2 cellular contexts compared by ENCODE assay signal in the genomic region with DNA sequence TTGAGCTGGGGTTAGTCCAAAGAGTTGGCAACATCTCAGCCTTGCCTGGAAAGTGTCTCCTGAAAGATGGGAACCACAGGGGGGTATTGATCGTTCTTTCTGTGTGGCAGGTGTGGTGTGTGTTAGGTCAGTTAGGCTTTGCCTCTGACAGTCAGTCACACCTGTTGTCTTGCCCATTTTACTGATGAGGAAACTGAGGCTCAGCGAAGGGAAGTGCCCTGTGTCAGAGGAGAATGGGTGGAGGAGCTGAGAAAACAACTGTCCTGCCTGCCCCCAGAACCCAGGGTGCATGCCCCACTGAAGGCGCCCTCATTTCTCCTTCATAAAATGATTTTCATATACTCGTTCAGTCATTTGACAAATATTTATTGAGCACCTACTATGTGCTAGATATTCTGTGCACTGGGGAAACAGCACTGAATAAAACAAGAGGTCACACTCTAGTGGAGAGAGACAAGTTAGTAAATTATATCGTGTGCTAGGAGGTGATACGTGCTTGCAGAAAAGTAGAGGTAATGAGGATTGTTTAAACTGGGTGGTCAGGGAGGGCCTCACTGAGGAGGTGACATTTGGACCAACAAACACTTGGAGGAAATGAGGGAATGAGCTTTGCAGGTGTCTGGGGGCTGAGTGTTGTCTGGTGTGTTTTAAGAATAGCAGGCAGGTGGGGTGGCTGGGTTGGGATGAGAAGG.
TF ChIP-seq lines count a peak whose summit lies in the region.

No MANE protein-coding gene starts in this region.

TF ChIP-seq in HCT116, 20 proteins besides CTCF, POLR2A, EP300 and RAD21:
- no peak for TF ChIP-seq SRF (IDR thresholded peaks at IDR 0.05; ENCODE audit: low read depth)
- TF ChIP-seq SIN3A (IDR thresholded peaks at IDR 0.05; ENCODE audit: low read depth), result no peak
- TF ChIP-seq CEBPB (IDR thresholded peaks at IDR 0.05; ENCODE audit: low read depth), result no peak
- TF ChIP-seq YY1 (IDR thresholded peaks at IDR 0.05; ENCODE audit: extremely low read depth, insufficient replicate concordance, low read depth, low read length), result no peak
- no peak for TF ChIP-seq EGR1 (IDR thresholded peaks at IDR 0.05; ENCODE audit: low read depth)
- no peak for TF ChIP-seq ZFX (IDR thresholded peaks at IDR 0.05)
- TF ChIP-seq CBX3 (IDR thresholded peaks at IDR 0.05; ENCODE audit: low read depth), result no peak
- TF ChIP-seq, protein P1, sequence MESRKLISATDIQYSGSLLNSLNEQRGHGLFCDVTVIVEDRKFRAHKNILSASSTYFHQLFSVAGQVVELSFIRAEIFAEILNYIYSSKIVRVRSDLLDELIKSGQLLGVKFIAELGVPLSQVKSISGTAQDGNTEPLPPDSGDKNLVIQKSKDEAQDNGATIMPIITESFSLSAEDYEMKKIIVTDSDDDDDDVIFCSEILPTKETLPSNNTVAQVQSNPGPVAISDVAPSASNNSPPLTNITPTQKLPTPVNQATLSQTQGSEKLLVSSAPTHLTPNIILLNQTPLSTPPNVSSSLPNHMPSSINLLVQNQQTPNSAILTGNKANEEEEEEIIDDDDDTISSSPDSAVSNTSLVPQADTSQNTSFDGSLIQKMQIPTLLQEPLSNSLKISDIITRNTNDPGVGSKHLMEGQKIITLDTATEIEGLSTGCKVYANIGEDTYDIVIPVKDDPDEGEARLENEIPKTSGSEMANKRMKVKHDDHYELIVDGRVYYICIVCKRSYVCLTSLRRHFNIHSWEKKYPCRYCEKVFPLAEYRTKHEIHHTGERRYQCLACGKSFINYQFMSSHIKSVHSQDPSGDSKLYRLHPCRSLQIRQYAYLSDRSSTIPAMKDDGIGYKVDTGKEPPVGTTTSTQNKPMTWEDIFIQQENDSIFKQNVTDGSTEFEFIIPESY (IDR thresholded peaks at IDR 0.05; ENCODE audit: extremely low read depth, insufficient replicate concordance, low read length), result no peak
- TF ChIP-seq FOSL1 (IDR thresholded peaks at IDR 0.05; ENCODE audit: low read depth), result no peak
- no peak for TF ChIP-seq ATF3 (IDR thresholded peaks at IDR 0.05)
- no peak for TF ChIP-seq JUND (IDR thresholded peaks at IDR 0.05)
- TF ChIP-seq EZH2 (IDR thresholded peaks at IDR 0.05), result no peak
- TF ChIP-seq ZNF274 (IDR thresholded peaks at IDR 0.05; ENCODE audit: low read depth, low read length), result no peak
- TF ChIP-seq MAX (IDR thresholded peaks at IDR 0.05), result no peak
- TF ChIP-seq, protein P2, sequence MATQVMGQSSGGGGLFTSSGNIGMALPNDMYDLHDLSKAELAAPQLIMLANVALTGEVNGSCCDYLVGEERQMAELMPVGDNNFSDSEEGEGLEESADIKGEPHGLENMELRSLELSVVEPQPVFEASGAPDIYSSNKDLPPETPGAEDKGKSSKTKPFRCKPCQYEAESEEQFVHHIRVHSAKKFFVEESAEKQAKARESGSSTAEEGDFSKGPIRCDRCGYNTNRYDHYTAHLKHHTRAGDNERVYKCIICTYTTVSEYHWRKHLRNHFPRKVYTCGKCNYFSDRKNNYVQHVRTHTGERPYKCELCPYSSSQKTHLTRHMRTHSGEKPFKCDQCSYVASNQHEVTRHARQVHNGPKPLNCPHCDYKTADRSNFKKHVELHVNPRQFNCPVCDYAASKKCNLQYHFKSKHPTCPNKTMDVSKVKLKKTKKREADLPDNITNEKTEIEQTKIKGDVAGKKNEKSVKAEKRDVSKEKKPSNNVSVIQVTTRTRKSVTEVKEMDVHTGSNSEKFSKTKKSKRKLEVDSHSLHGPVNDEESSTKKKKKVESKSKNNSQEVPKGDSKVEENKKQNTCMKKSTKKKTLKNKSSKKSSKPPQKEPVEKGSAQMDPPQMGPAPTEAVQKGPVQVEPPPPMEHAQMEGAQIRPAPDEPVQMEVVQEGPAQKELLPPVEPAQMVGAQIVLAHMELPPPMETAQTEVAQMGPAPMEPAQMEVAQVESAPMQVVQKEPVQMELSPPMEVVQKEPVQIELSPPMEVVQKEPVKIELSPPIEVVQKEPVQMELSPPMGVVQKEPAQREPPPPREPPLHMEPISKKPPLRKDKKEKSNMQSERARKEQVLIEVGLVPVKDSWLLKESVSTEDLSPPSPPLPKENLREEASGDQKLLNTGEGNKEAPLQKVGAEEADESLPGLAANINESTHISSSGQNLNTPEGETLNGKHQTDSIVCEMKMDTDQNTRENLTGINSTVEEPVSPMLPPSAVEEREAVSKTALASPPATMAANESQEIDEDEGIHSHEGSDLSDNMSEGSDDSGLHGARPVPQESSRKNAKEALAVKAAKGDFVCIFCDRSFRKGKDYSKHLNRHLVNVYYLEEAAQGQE (IDR thresholded peaks at IDR 0.05; ENCODE audit: low read depth), result no peak
- TF ChIP-seq EZH2phosphoT487 (IDR thresholded peaks at IDR 0.05; ENCODE audit: borderline replicate concordance), result no peak
- no peak for TF ChIP-seq SP1 (IDR thresholded peaks at IDR 0.05; ENCODE audit: low read depth)
- no peak for TF ChIP-seq TCF7L2 (IDR thresholded peaks at IDR 0.05; ENCODE audit: borderline replicate concordance, extremely low read depth, insufficient read depth, insufficient read length)
- TF ChIP-seq ELF1 (IDR thresholded peaks at IDR 0.05; ENCODE audit: borderline replicate concordance, low read depth), result no peak
- no peak for TF ChIP-seq POLR2AphosphoS5 (IDR thresholded peaks at IDR 0.05; ENCODE audit: low read depth, low read length)

TF ChIP-seq in GM12878, 131 proteins besides CTCF, POLR2A, EP300 and RAD21:
- no peak for TF ChIP-seq NFYA (IDR thresholded peaks at IDR 0.05; ENCODE audit: borderline replicate concordance, low read depth, low read length)
- no peak for TF ChIP-seq MXI1 (IDR thresholded peaks at IDR 0.05; ENCODE audit: low read depth, low read length)
- TF ChIP-seq PRDM15 (CRISPR knock-in tag; IDR thresholded peaks at IDR 0.05), result no peak
- no peak for TF ChIP-seq DPF2 (IDR thresholded peaks at IDR 0.05)
